ENCODE assay signal across 12 cellular contexts in genomic region chr6:30071081-30071818, GRCh38. TPM values are rescaled to one million over a fixed set of nuclear protein-coding genes. Genes with fewer than 3 reads are reported as not detected.
DNase-seq lines count a peak whose midpoint lies in the region; TF ChIP-seq lines count a peak whose summit lies in the region.
"Had no signal": no experiment of that assay in that cellular context is flagged by ENCODE, and none has a peak within 500 bp of the region (broad histone marks: within the 10 kb centered on the region; RNA-seq: fewer than 3 reads in every experiment).

No MANE protein-coding gene starts in this region.

- H3K4me1 ChIP-seq in GM23248 (ENCODE audit: insufficient read depth): peaks cover 9% of the 10 kb centered on the region
- peaks cover 26% of the 10 kb centered on the region for H3K4me1 ChIP-seq in hepatocyte (ENCODE audit: insufficient read depth)
- peaks cover 10% of the 10 kb centered on the region for H3K4me1 ChIP-seq in Karpas-422 (ENCODE audit: low read length)

- H3K9me2 ChIP-seq in GM23248 (ENCODE audit: insufficient read depth) (no peaks in the 10 kb centered on the region), hepatocyte (replicated peaks; ENCODE audit: insufficient read depth) (no peaks in the 10 kb centered on the region), Karpas-422 (replicated peaks; ENCODE audit: insufficient read depth, low read length) (no peaks in the 10 kb centered on the region)

- H3K4me3 ChIP-seq in GM23248 (peak overlapping the region; percentile 26), hepatocyte (no peak overlapping the region), Karpas-422 (ENCODE audit: low read length) (no peak overlapping the region)
- H3K4me3 ChIP-seq: SJCRH30 had no signal

- no peak overlapping the region for H3K27ac ChIP-seq in GM23248
- no peak overlapping the region for H3K27ac ChIP-seq in hepatocyte
- no peak overlapping the region for H3K27ac ChIP-seq in Karpas-422 (ENCODE audit: low read length)
- H3K27ac ChIP-seq: breast epithelium, SJCRH30 had no signal

- H4K20me1 ChIP-seq in GM23248 (ENCODE audit: insufficient read depth) (no peaks in the 10 kb centered on the region), hepatocyte (ENCODE audit: insufficient read depth, poor library complexity, severe bottlenecking) (no peaks in the 10 kb centered on the region), Karpas-422 (ENCODE audit: insufficient read depth, low read depth, low read length) (no peaks in the 10 kb centered on the region)

- H3K36me3 ChIP-seq in GM23248 (ENCODE audit: low read depth) (0 out of 2 replicates have a peak, but pooled peaks cover 4% of the 10 kb centered on the region), hepatocyte (replicated peaks; ENCODE audit: insufficient read depth, low read depth) (no peaks in the 10 kb centered on the region), Karpas-422 (ENCODE audit: insufficient read depth, low read length) (no peaks in the 10 kb centered on the region)
- H3K36me3 ChIP-seq: breast epithelium, SJCRH30 had no signal

- H3F3A ChIP-seq in GM23248 (ENCODE audit: insufficient read depth): peaks cover 3% of the 10 kb centered on the region

- H3K79me2 ChIP-seq in GM23248 (ENCODE audit: insufficient read depth) (peaks cover 17% of the 10 kb centered on the region), hepatocyte (peaks cover 11% of the 10 kb centered on the region), Karpas-422 (ENCODE audit: low read length) (peaks cover 16% of the 10 kb centered on the region)

- H3K9me3 ChIP-seq in GM23248 (ENCODE audit: low read depth) (no peaks in the 10 kb centered on the region), hepatocyte (ENCODE audit: low read depth) (no peaks in the 10 kb centered on the region), Karpas-422 (ENCODE audit: low read length) (no peaks in the 10 kb centered on the region)
- H3K9me3 ChIP-seq: breast epithelium, SJCRH30 had no signal

- H3K27me3 ChIP-seq in GM23248 (replicated peaks; ENCODE audit: insufficient read depth): peaks cover 42% of the 10 kb centered on the region
- H3K27me3 ChIP-seq in hepatocyte: peaks cover 68% of the 10 kb centered on the region
- H3K27me3 ChIP-seq in Karpas-422 (ENCODE audit: low read length): no peaks in the 10 kb centered on the region
- H3K27me3 ChIP-seq: breast epithelium, SJCRH30 had no signal

- 24 to 28% methylated on average over 46 to 67 of the region's 68 CpGs for WGBS in GM23248 (ENCODE audit: low coverage in 1 of 2, low lambda C conversion rate in 2 of 2, missing lambda C conversion rate in 2 of 2), 2 experiments
- WGBS in hepatocyte (ENCODE audit: low lambda C conversion rate, missing lambda C conversion rate): 14% methylated on average over 65 of the region's 68 CpGs

- in situ Hi-C loops in GM23248 (cut with MboI): no loop called here

- TF ChIP-seq CTCF in hepatocyte (IDR thresholded peaks at IDR 0.05; ENCODE audit: poor library complexity): no peak

- DNase-seq in GM23248 (peak; percentile 51), astrocyte of the hippocampus (ENCODE audit: low read depth, low spot score) (peak; percentile 51), hepatocyte (ENCODE audit: low spot score) (peak; percentile 68), retina (peak; percentile 70), COLO829 (ENCODE audit: low spot score) (no peak), Karpas-422 (no peak), kidney tubule cell (ENCODE audit: low spot score) (no peak)
- DNase-seq: activated CD4-positive, alpha-beta T cell treated with anti-CD3 and anti-CD28 coated beads, Interleukin-2, amount 50 U/mL, for 48 hours; NCI-H2171 treated with DMSO at 0.1 percent for 48 hours; SJCRH30 had no signal

- no peak overlapping the region for H2AFZ ChIP-seq in GM23248
- no peak overlapping the region for H2AFZ ChIP-seq in hepatocyte
- no peak overlapping the region for H2AFZ ChIP-seq in Karpas-422 (ENCODE audit: low read length)

- H3K9ac ChIP-seq in GM23248 (no peak overlapping the region), Karpas-422 (ENCODE audit: low read length) (no peak overlapping the region)

- H3K4me2 ChIP-seq in GM23248 (ENCODE audit: unreplicated experiment): no peak overlapping the region
- peak overlapping the region; percentile 77 for H3K4me2 ChIP-seq in hepatocyte
- H3K4me2 ChIP-seq in Karpas-422 (ENCODE audit: low read depth, low read length, poor library complexity, severe bottlenecking): no peak overlapping the region

RNA-seq across cellular contexts. Expression of gene PPP1R11, which starts 4.3 kb away (rescaled TPM):
- 40.2 and 44.1 TPM in 2 replicates for total RNA-seq in GM23248 (2014; rRNA removed; shearing (Covaris generic))
- polyA plus RNA-seq in GM23248 (2016; fragmentation: Nextera tagmentation; extraction: Ambion mirVana) (77.5 and 83.1 TPM in 2 replicates), hepatocyte (74.5 and 79.6 TPM in 2 replicates)
- total RNA-seq in hepatocyte: 50.9 and 55.6 TPM in 2 replicates
- total RNA-seq in Karpas-422 (2014; rRNA removed; shearing (Covaris generic); ENCODE audit: low replicate concordance): 26.6 and 31.5 TPM in 2 replicates

RNA-seq across cellular contexts. Expression of gene RNF39, which starts 4.3 kb away (rescaled TPM):
- total RNA-seq in GM23248 (2014; rRNA removed; shearing (Covaris generic)): not detected in 2 replicates
- polyA plus RNA-seq in GM23248 (2016; fragmentation: Nextera tagmentation; extraction: Ambion mirVana) (0.21 and 0.30 TPM in 2 replicates), hepatocyte (2.2 and 3.3 TPM in 2 replicates)
- 0.73 and 1.1 TPM in 2 replicates for total RNA-seq in hepatocyte
- total RNA-seq in Karpas-422 (2014; rRNA removed; shearing (Covaris generic); ENCODE audit: low replicate concordance): not detected in 2 replicates
- total RNA-seq: pulmonary artery endothelial cell, SJCRH30 had no signal

RNA-seq across cellular contexts. Expression of gene POLR1H, which starts 10.2 kb away (rescaled TPM):
- 19.2 and 21.9 TPM in 2 replicates for total RNA-seq in GM23248 (2014; rRNA removed; shearing (Covaris generic))
- polyA plus RNA-seq in GM23248 (2016; fragmentation: Nextera tagmentation; extraction: Ambion mirVana) (31.7 and 32.1 TPM in 2 replicates), hepatocyte (26.5 and 34.8 TPM in 2 replicates)
- total RNA-seq in hepatocyte: 20.9 and 21.3 TPM in 2 replicates
- 64.3 and 85.1 TPM in 2 replicates for total RNA-seq in Karpas-422 (2014; rRNA removed; shearing (Covaris generic); ENCODE audit: low replicate concordance)

RNA-seq across cellular contexts. Expression of gene TRIM31, which starts 41.6 kb away (rescaled TPM):
- not detected in 2 replicates for total RNA-seq in GM23248 (2014; rRNA removed; shearing (Covaris generic))
- not detected in 2 replicates for polyA plus RNA-seq in GM23248 (2016; fragmentation: Nextera tagmentation; extraction: Ambion mirVana)
- 6.3 and 7.7 TPM in 2 replicates for total RNA-seq in hepatocyte
- 5.0 and 10.1 TPM in 2 replicates for polyA plus RNA-seq in hepatocyte
- total RNA-seq in Karpas-422 (2014; rRNA removed; shearing (Covaris generic); ENCODE audit: low replicate concordance): not detected in 2 replicates
- total RNA-seq: pulmonary artery endothelial cell, SJCRH30 had no signal

Comparison
In these comparisons a context has a peak if more than half of its experiments do, and no peak if none do; other contexts are left out.
1. DNase-seq: peak in GM23248 (single experiment), astrocyte of the hippocampus (single experiment), hepatocyte (single experiment) and retina (single experiment); none in COLO829 (single experiment), Karpas-422 (single experiment) and kidney tubule cell (single experiment).